Comparison of ENCODE assay signal across 1 cellular context in the genomic region with DNA sequence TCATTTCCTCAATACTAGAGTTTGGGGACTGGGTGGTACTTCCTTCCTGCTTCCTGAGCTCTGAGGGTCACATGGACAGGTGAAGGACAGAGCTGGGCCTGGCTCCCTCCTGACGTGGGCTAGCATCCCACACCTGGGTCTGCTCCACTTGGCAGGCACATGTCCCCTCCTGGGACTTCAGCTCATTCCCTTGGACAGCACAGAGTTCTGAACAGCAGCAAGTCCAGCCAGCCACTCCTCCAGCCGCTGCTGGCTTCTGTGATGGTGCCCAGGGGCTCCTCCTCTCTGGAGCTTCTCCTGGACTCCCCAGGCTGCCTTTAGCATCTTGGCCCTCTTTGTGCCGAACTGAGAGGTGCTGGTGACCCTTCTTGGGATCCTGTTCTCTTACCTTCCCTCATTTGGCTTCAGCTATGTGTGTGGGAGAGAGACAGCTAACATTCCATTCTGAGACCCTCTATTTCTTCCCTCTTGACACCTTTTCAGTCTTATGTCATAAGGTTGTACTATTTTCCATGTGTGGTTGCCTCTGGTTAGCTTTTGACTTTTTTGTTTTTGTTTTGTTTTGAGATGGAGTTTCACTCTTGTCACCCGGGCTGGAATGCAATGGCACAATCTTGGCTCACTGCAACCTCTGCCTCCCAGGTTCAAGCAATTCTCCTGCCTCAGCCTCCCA.
TF ChIP-seq lines count a peak whose summit lies in the region.

No MANE protein-coding gene starts in this region.

TF ChIP-seq in HCT116, 20 proteins besides CTCF, POLR2A, EP300 and RAD21 (continued from another document):
- TF ChIP-seq ATF3 (IDR thresholded peaks at IDR 0.05), result no peak
- TF ChIP-seq ZNF274 (IDR thresholded peaks at IDR 0.05; ENCODE audit: low read depth, low read length), result no peak
